1 cellular context compared by ENCODE assay signal in the genomic region with DNA sequence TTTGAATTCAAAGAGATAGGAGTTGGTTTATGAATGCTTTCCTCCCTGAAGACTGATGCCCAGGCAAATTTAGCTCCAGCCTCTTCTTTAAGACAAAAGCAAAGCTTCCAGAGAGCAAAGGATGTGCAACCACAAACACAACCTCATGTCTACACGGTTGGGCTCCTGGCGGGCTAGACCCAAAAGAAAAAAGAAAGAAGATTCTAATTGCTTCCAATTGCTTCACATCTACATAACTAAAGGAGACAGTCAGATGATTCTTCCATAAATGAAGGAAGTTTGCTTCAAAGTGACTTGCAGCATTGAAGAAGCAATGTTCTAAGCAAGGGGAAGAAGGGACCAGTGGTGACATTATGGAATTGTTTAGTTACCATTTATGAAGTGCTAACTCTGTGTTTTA.
TF ChIP-seq lines count a peak whose summit lies in the region.

No MANE protein-coding gene starts in this region.

TF ChIP-seq in GM23338, 12 proteins besides CTCF, POLR2A, EP300 and RAD21 (continued from another document):
- TF ChIP-seq, protein P1, sequence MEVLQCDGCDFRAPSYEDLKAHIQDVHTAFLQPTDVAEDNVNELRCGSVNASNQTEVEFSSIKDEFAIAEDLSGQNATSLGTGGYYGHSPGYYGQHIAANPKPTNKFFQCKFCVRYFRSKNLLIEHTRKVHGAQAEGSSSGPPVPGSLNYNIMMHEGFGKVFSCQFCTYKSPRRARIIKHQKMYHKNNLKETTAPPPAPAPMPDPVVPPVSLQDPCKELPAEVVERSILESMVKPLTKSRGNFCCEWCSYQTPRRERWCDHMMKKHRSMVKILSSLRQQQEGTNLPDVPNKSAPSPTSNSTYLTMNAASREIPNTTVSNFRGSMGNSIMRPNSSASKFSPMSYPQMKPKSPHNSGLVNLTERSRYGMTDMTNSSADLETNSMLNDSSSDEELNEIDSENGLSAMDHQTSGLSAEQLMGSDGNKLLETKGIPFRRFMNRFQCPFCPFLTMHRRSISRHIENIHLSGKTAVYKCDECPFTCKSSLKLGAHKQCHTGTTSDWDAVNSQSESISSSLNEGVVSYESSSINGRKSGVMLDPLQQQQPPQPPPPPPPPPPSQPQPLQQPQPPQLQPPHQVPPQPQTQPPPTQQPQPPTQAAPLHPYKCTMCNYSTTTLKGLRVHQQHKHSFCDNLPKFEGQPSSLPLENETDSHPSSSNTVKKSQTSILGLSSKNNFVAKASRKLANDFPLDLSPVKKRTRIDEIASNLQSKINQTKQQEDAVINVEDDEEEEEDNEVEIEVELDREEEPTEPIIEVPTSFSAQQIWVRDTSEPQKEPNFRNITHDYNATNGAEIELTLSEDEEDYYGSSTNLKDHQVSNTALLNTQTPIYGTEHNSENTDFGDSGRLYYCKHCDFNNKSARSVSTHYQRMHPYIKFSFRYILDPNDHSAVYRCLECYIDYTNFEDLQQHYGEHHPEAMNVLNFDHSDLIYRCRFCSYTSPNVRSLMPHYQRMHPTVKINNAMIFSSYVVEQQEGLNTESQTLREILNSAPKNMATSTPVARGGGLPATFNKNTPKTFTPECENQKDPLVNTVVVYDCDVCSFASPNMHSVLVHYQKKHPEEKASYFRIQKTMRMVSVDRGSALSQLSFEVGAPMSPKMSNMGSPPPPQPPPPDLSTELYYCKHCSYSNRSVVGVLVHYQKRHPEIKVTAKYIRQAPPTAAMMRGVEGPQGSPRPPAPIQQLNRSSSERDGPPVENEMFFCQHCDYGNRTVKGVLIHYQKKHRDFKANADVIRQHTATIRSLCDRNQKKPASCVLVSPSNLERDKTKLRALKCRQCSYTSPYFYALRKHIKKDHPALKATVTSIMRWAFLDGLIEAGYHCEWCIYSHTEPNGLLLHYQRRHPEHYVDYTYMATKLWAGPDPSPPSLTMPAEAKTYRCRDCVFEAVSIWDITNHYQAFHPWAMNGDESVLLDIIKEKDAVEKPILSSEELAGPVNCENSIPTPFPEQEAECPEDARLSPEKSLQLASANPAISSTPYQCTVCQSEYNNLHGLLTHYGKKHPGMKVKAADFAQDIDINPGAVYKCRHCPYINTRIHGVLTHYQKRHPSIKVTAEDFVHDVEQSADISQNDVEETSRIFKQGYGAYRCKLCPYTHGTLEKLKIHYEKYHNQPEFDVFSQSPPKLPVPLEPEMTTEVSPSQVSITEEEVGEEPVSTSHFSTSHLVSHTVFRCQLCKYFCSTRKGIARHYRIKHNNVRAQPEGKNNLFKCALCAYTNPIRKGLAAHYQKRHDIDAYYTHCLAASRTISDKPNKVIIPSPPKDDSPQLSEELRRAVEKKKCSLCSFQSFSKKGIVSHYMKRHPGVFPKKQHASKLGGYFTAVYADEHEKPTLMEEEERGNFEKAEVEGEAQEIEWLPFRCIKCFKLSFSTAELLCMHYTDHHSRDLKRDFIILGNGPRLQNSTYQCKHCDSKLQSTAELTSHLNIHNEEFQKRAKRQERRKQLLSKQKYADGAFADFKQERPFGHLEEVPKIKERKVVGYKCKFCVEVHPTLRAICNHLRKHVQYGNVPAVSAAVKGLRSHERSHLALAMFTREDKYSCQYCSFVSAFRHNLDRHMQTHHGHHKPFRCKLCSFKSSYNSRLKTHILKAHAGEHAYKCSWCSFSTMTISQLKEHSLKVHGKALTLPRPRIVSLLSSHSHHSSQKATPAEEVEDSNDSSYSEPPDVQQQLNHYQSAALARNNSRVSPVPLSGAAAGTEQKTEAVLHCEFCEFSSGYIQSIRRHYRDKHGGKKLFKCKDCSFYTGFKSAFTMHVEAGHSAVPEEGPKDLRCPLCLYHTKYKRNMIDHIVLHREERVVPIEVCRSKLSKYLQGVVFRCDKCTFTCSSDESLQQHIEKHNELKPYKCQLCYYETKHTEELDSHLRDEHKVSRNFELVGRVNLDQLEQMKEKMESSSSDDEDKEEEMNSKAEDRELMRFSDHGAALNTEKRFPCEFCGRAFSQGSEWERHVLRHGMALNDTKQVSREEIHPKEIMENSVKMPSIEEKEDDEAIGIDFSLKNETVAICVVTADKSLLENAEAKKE (CRISPR knock-in tag; IDR thresholded peaks at IDR 0.05) = peak; percentile 96
- TF ChIP-seq ZNF114 (CRISPR knock-in tag; IDR thresholded peaks at IDR 0.05) = no peak
- TF ChIP-seq, protein P2, sequence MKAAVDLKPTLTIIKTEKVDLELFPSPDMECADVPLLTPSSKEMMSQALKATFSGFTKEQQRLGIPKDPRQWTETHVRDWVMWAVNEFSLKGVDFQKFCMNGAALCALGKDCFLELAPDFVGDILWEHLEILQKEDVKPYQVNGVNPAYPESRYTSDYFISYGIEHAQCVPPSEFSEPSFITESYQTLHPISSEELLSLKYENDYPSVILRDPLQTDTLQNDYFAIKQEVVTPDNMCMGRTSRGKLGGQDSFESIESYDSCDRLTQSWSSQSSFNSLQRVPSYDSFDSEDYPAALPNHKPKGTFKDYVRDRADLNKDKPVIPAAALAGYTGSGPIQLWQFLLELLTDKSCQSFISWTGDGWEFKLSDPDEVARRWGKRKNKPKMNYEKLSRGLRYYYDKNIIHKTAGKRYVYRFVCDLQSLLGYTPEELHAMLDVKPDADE (IDR thresholded peaks at IDR 0.05) = no peak
TF ChIP-seq in GM23338: peak in this region for 2.
